27 cellular contexts compared by ENCODE assay signal in the genomic region with DNA sequence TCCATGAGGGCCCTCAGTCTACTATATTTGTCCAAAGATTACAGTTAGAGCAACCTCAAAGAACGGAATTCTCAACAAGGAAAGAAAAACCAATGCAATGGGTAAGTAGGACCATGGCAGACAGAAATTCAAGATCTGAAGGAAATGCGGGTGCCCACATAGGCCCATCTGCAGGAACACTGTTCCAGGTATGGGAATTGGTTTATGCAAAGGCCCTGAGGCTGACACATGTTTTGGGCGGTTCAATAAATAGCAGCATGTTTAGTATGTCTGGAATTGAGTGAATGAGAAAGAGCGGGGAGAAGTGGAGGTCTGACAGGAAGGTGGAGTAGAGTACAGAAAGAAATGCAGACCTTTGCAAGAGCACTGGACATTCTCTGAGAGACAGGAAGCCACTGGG.
"Had no signal": no experiment of that assay in that cellular context is flagged by ENCODE, and none has a peak within 500 bp of the region (broad histone marks: within the 10 kb centered on the region; RNA-seq: fewer than 3 reads in every experiment).

No MANE protein-coding gene starts in this region.

- H3K27me3 Mint-ChIP-seq: stimulated activated naive B cell treated with anti-CD40 and anti-IgM and Interleukin-4, amounts not matched to agents 10 μg/mL and 1 μg/mL and 100 μg/mL, for 72 hours; stimulated activated naive CD8-positive, alpha-beta T cell treated with anti-CD3 and anti-CD28 coated beads, Interleukin-15, Interleukin-2, amounts not matched to agents 100 ng/mL and 50 ng/mL, for 24 hours; type B pancreatic cell had no signal

- H3K4me1 Mint-ChIP-seq: natural killer cell; stimulated activated effector memory CD8-positive, alpha-beta T cell treated with anti-CD3 and anti-CD28 coated beads, Interleukin-12 subunit alpha, Interleukin-12 subunit beta, amount 100 ng/mL, for 72 hours had no signal

- H3K27ac ChIP-seq: neural progenitor cell, ovary, parathyroid adenoma, psoas muscle, right lobe of liver, stomach, thoracic aorta, thyroid gland, tibial nerve, upper lobe of right lung, uterus had no signal

- DNase-seq: natural killer cell; occipital lobe; ovary; posterior cingulate gyrus; right lobe of liver; sigmoid colon; small intestine; stimulated activated CD4-positive, alpha-beta T cell treated with anti-CD3 and anti-CD28 coated beads, Interleukin-15, amount 100 ng/mL, for 24 hours; stimulated activated CD4-positive, alpha-beta T cell treated with anti-CD3 and anti-CD28 coated beads, Interleukin-2, amount 100 ng/mL, for 24 hours; stimulated activated CD4-positive, alpha-beta T cell treated with anti-CD3 and anti-CD28 coated beads, Interleukin-2, amount 100 ng/mL, for 48 hours; stimulated activated CD4-positive, alpha-beta T cell treated with anti-CD3 and anti-CD28 coated beads, Interleukin-4, amount 100 ng/mL, for 24 hours; stimulated activated naive B cell treated with anti-CD40 and anti-IgM and Interleukin-4, amounts not matched to agents 10 μg/mL and 1 μg/mL and 100 μg/mL, for 72 hours; stimulated activated naive CD4-positive, alpha-beta T cell treated with Interleukin-2 at 50 U/mL for 16 hours; stomach; thyroid gland; upper lobe of right lung; uterus had no signal

- H3K36me3 ChIP-seq: neural progenitor cell, ovary, right lobe of liver, sigmoid colon, stomach, thoracic aorta, thyroid gland, tibial nerve, upper lobe of right lung, uterus had no signal

- H3K4me1 ChIP-seq: neural progenitor cell, parathyroid adenoma, psoas muscle, right lobe of liver, thyroid gland, upper lobe of right lung had no signal

- H3K9me3 ChIP-seq: ovary, psoas muscle, right lobe of liver, sigmoid colon, stomach, thoracic aorta, thyroid gland, tibial nerve, upper lobe of right lung, uterus had no signal

- H3K9ac ChIP-seq: neural progenitor cell, parathyroid adenoma had no signal

- H3K79me2 ChIP-seq: parathyroid adenoma had no signal

- H3K4me3 ChIP-seq: neural progenitor cell, ovary, psoas muscle, right lobe of liver, sigmoid colon, stomach, thoracic aorta, thyroid gland, tibial nerve, upper lobe of right lung, uterus had no signal

- FAIRE-seq: small intestine had no signal

- ATAC-seq: natural killer cell; psoas muscle; stimulated activated effector memory CD8-positive, alpha-beta T cell treated with anti-CD3 and anti-CD28 coated beads, Interleukin-12 subunit alpha, Interleukin-12 subunit beta, amount 100 ng/mL, for 72 hours had no signal

- H3K4me2 ChIP-seq: neural progenitor cell had no signal

- H3K9me3 Mint-ChIP-seq: natural killer cell; nephron; neural progenitor cell; stimulated activated effector memory CD8-positive, alpha-beta T cell treated with anti-CD3 and anti-CD28 coated beads, Interleukin-12 subunit alpha, Interleukin-12 subunit beta, amount 100 ng/mL, for 72 hours; stimulated activated naive B cell treated with anti-CD40 and anti-IgM and Interleukin-4, amounts not matched to agents 10 μg/mL and 1 μg/mL and 100 μg/mL, for 72 hours; stimulated activated naive CD8-positive, alpha-beta T cell treated with anti-CD3 and anti-CD28 coated beads, Interleukin-15, Interleukin-2, amounts not matched to agents 100 ng/mL and 50 ng/mL, for 24 hours had no signal

- H3K27me3 ChIP-seq: neural progenitor cell, ovary, right lobe of liver, sigmoid colon, stomach, thyroid gland, tibial nerve, upper lobe of right lung, uterus had no signal

- H3K36me3 Mint-ChIP-seq: natural killer cell; neural progenitor cell; stimulated activated effector memory CD8-positive, alpha-beta T cell treated with anti-CD3 and anti-CD28 coated beads, Interleukin-12 subunit alpha, Interleukin-12 subunit beta, amount 100 ng/mL, for 72 hours; stimulated activated naive B cell treated with anti-CD40 and anti-IgM and Interleukin-4, amounts not matched to agents 10 μg/mL and 1 μg/mL and 100 μg/mL, for 72 hours; type B pancreatic cell had no signal

- H3K4me3 Mint-ChIP-seq: natural killer cell; nephron; neural progenitor cell; stimulated activated effector memory CD8-positive, alpha-beta T cell treated with anti-CD3 and anti-CD28 coated beads, Interleukin-12 subunit alpha, Interleukin-12 subunit beta, amount 100 ng/mL, for 72 hours; stimulated activated naive B cell treated with anti-CD40 and anti-IgM and Interleukin-4, amounts not matched to agents 10 μg/mL and 1 μg/mL and 100 μg/mL, for 72 hours; stimulated activated naive CD8-positive, alpha-beta T cell treated with anti-CD3 and anti-CD28 coated beads, Interleukin-15, Interleukin-2, amounts not matched to agents 100 ng/mL and 50 ng/mL, for 24 hours; type B pancreatic cell had no signal

- H3K27ac Mint-ChIP-seq: natural killer cell; nephron; neural progenitor cell; progenitor cell of endocrine pancreas; stimulated activated effector memory CD8-positive, alpha-beta T cell treated with anti-CD3 and anti-CD28 coated beads, Interleukin-12 subunit alpha, Interleukin-12 subunit beta, amount 100 ng/mL, for 72 hours; stimulated activated naive B cell treated with anti-CD40 and anti-IgM and Interleukin-4, amounts not matched to agents 10 μg/mL and 1 μg/mL and 100 μg/mL, for 72 hours; stimulated activated naive CD8-positive, alpha-beta T cell treated with anti-CD3 and anti-CD28 coated beads, Interleukin-15, Interleukin-2, amounts not matched to agents 100 ng/mL and 50 ng/mL, for 24 hours; type B pancreatic cell had no signal

- H2AFZ ChIP-seq: neural progenitor cell, parathyroid adenoma had no signal
